24 cellular contexts compared by ENCODE assay signal in genomic region chr19:6222884-6223283, GRCh38. TPM values are rescaled to one million over a fixed set of nuclear protein-coding genes. Genes with fewer than 3 reads are reported as not detected.
DNase-seq lines count a peak whose midpoint lies in the region; ATAC-seq, FAIRE-seq and TF ChIP-seq lines count a peak whose summit lies in the region.
"Had no signal": no experiment of that assay in that cellular context is flagged by ENCODE, and none has a peak within 500 bp of the region (broad histone marks: within the 10 kb centered on the region; RNA-seq: fewer than 3 reads in every experiment).

No MANE protein-coding gene starts in this region.

- H3K36me3 ChIP-seq in right atrium auricular region = peaks cover 38% of the 10 kb centered on the region
- peaks cover 0 to 55% (median 38%) of the 10 kb centered on the region in 9 donors for H3K36me3 ChIP-seq in heart left ventricle
- H3K36me3 ChIP-seq in bronchial epithelial cell (ENCODE audit: control insufficient read depth, insufficient read depth, low read length) = peaks cover 20% of the 10 kb centered on the region
- H3K36me3 ChIP-seq in vagina = peaks cover 0 to 23% of the 10 kb centered on the region in 2 donors
- peaks cover 0 to 31% of the 10 kb centered on the region in 2 experiments for H3K36me3 ChIP-seq in SK-N-SH (replicated peaks in 1 of 2; ENCODE audit: control insufficient read depth in 1 of 2, insufficient read depth in 2 of 2, low read length in 1 of 2)

- intact Hi-C loops in heart left ventricle (cut with DNase I) = loop anchor here in 3 of 10 donors (5.0 to 10.0 kb wide), 2 partner anchors 52 to 54 kb away; partner anchors contain the start of gene MLLT1 (in 3 of the 3)
- intact Hi-C loops in vagina (cut with DNase I) = loop anchor here (5.0 kb wide), 1 partner anchor 74 kb away; no protein-coding TSS in a partner anchor

- H4K20me1 ChIP-seq in SK-N-SH (ENCODE audit: insufficient read depth) = peaks cover 8% of the 10 kb centered on the region; the same call in 1 of the 2 replicates

- H3K9me2 ChIP-seq in SK-N-SH = no peaks in the 10 kb centered on the region

- DNase-seq in right atrium auricular region (ENCODE audit: low spot score) (no peak), heart left ventricle (no peak), bronchial epithelial cell (ENCODE audit: low read depth) (peak; percentile 43), vagina (ENCODE audit: extremely low spot score in 2 of 2) (no peak), SK-N-SH (no peak), urothelium cell line (ENCODE audit: low spot score) (no peak)
- DNase-seq: activated CD4-positive, alpha-beta T cell treated with anti-CD3 and anti-CD28 coated beads, Interleukin-2, amount 10 ng/mL, durations not matched to agents 7 days and 5 days; activated CD8-positive, alpha-beta memory T cell treated with anti-CD3 and anti-CD28 coated beads, Interleukin-2, amount 50 U/mL, for 48 hours; activated effector memory CD4-positive, alpha-beta T cell treated with Interleukin-2 at 50 U/mL for 16 hours; GF-D8; left cardiac atrium; midbrain; MM.1S; NCI-H1436 treated with DMSO at 0.1 percent for 48 hours; NCI-H748 treated with DMSO at 0.1 percent for 48 hours; stimulated activated CD4-positive, alpha-beta T cell treated with anti-CD3 and anti-CD28 coated beads, Interleukin-4, amount 100 ng/mL, for 4 hours had no signal

- no peak overlapping the region for H3K4me3 Mint-ChIP-seq in nephron
- H3K4me3 Mint-ChIP-seq: activated CD4-positive, alpha-beta T cell treated with anti-CD3 and anti-CD28 coated beads, Interleukin-2, amount 10 ng/mL, durations not matched to agents 7 days and 5 days; IgD-negative memory B cell; T-helper 1 cell treated with Interleukin-12 subunit alpha and Interleukin-12 subunit beta and Interleukin-4 antibody, amounts not matched to agents 30 μg/mL and 1 μg/mL, for 36 hours had no signal

- no peak for TF ChIP-seq POLR2A in heart left ventricle (IDR thresholded peaks at IDR 0.05)
- TF ChIP-seq POLR2A in vagina (IDR thresholded peaks at IDR 0.05) = no peak

- 66 to 90% (median 80%) methylated on average over 4 to 18 of the region's 18 CpGs for WGBS in heart left ventricle, 4 donors
- 100% methylated on average over 4 of the region's 18 CpGs for WGBS in SK-N-SH (ENCODE audit: low lambda C conversion rate)

- no peak overlapping the region for H2AFZ ChIP-seq in SK-N-SH (ENCODE audit: low read depth)

- no peak for FAIRE-seq in bronchial epithelial cell (lab: Jason Lieb, UNC)
- no peak for FAIRE-seq in urothelium cell line (lab: Jason Lieb, UNC)

- H3K36me3 Mint-ChIP-seq in nephron (ENCODE audit: low read depth) = peaks cover 4% of the 10 kb centered on the region

- no peak for TF ChIP-seq EP300 in SK-N-SH (IDR thresholded peaks at IDR 0.05; ENCODE audit: borderline replicate concordance in 1 of 2, low read depth in 1 of 2, low read length in 1 of 2)

- CTCF ChIA-PET in SK-N-SH (lab: Yijun Ruan, JAX) = interaction anchor here (1.2 to 1.6 kb wide), 4 partner anchors 16 to 175 kb away, joined by 3 to 8 read pairs (median 5); no protein-coding TSS in a partner anchor

- TF ChIP-seq CTCF in right atrium auricular region (IDR thresholded peaks at IDR 0.05) (no peak), heart left ventricle (IDR thresholded peaks at IDR 0.05) (no peak), bronchial epithelial cell (IDR thresholded peaks at IDR 0.05; ENCODE audit: insufficient read depth, low read length, severe bottlenecking) (no peak), nephron (IDR thresholded peaks at IDR 0.05; ENCODE audit: unreplicated experiment in 3 of 3) (no peak), vagina (IDR thresholded peaks at IDR 0.05) (no peak), SK-N-SH (IDR thresholded peaks at IDR 0.05) (no peak)

- H3K27me3 ChIP-seq in right atrium auricular region (no peaks in the 10 kb centered on the region), heart left ventricle (no peaks in the 10 kb centered on the region), bronchial epithelial cell (ENCODE audit: control insufficient read depth, insufficient read depth, low read length) (no peaks in the 10 kb centered on the region), vagina (no peaks in the 10 kb centered on the region), SK-N-SH (ENCODE audit: insufficient read depth) (no peaks in the 10 kb centered on the region)
- H3K27me3 ChIP-seq: gastroesophageal sphincter, SJSA1 had no signal

- no peak overlapping the region for H3K9ac ChIP-seq in SK-N-SH

- H3K9me3 ChIP-seq in right atrium auricular region = no peaks in the 10 kb centered on the region
- no peaks in the 10 kb centered on the region for H3K9me3 ChIP-seq in heart left ventricle
- H3K9me3 ChIP-seq in vagina = no peaks in the 10 kb centered on the region
- H3K9me3 ChIP-seq in SK-N-SH = no peaks in the 10 kb centered on the region
- H3K9me3 ChIP-seq: gastroesophageal sphincter, SJSA1 had no signal

- H3K27me3 Mint-ChIP-seq in nephron (ENCODE audit: low read depth) = no peaks in the 10 kb centered on the region
- H3K27me3 Mint-ChIP-seq: activated CD4-positive, alpha-beta T cell treated with anti-CD3 and anti-CD28 coated beads, Interleukin-2, amount 10 ng/mL, durations not matched to agents 7 days and 5 days; IgD-negative memory B cell had no signal

- no peak overlapping the region for H3K4me2 ChIP-seq in SK-N-SH

- H3F3A ChIP-seq in SK-N-SH (replicated peaks; ENCODE audit: insufficient read depth) = no peaks in the 10 kb centered on the region

- H3K4me3 ChIP-seq in right atrium auricular region (no peak overlapping the region), heart left ventricle (no peak overlapping the region), bronchial epithelial cell (ENCODE audit: low read depth, low read length) (no peak overlapping the region), vagina (no peak overlapping the region), SK-N-SH (ENCODE audit: low read depth in 2 of 2, low read length in 1 of 2) (no peak overlapping the region)
- H3K4me3 ChIP-seq: gastroesophageal sphincter, SJSA1 had no signal

- H3K27ac ChIP-seq in right atrium auricular region (peak overlapping the region; percentile 43 to 54), heart left ventricle (peak overlapping the region in 2 of 12 donors; percentile 5 to 38), vagina (peak overlapping the region; percentile 0), SK-N-SH (ENCODE audit: low read depth in 2 of 2, low read length in 1 of 2) (peak overlapping the region in 1 of 2 experiments; percentile 14; a peak in 1 of 4 replicates)
- H3K27ac ChIP-seq: epithelial cell of prostate, SJSA1, VCaP had no signal

- no peak for TF ChIP-seq RAD21 in SK-N-SH (IDR thresholded peaks at IDR 0.05; ENCODE audit: low read length)

- peak overlapping the region in 2 of 3 experiments; percentile 40 to 69 for H3K27ac Mint-ChIP-seq in nephron
- H3K27ac Mint-ChIP-seq: activated CD4-positive, alpha-beta T cell treated with anti-CD3 and anti-CD28 coated beads, Interleukin-2, amount 10 ng/mL, durations not matched to agents 7 days and 5 days; IgD-negative memory B cell; T-helper 1 cell treated with Interleukin-12 subunit alpha and Interleukin-12 subunit beta and Interleukin-4 antibody, amounts not matched to agents 30 μg/mL and 1 μg/mL, for 36 hours had no signal

- POLR2A ChIA-PET in SK-N-SH (lab: Yijun Ruan, JAX) = no interaction called here

- ATAC-seq in heart left ventricle (no peak), HG02642 (IDR thresholded peaks at IDR 0.05; ENCODE audit: poor library complexity, unreplicated experiment) (no peak)
- ATAC-seq: gastroesophageal sphincter had no signal

- H3K9me3 Mint-ChIP-seq in nephron = no peaks in the 10 kb centered on the region
- H3K9me3 Mint-ChIP-seq: activated CD4-positive, alpha-beta T cell treated with anti-CD3 and anti-CD28 coated beads, Interleukin-2, amount 10 ng/mL, durations not matched to agents 7 days and 5 days; IgD-negative memory B cell; T-helper 1 cell treated with Interleukin-12 subunit alpha and Interleukin-12 subunit beta and Interleukin-4 antibody, amounts not matched to agents 30 μg/mL and 1 μg/mL, for 36 hours had no signal

- H3K4me1 Mint-ChIP-seq in nephron = peaks cover 40% of the 10 kb centered on the region

- H3K79me2 ChIP-seq in SK-N-SH (ENCODE audit: insufficient read depth) = 0 out of 2 replicates have a peak, but pooled peaks cover 8% of the 10 kb centered on the region

- H3K4me1 ChIP-seq in right atrium auricular region = peaks cover 0 to 68% of the 10 kb centered on the region in 2 donors
- peaks cover 5 to 72% (median 43%) of the 10 kb centered on the region in 12 donors for H3K4me1 ChIP-seq in heart left ventricle
- H3K4me1 ChIP-seq in vagina = peaks cover 55% of the 10 kb centered on the region
- peaks cover 0 to 31% of the 10 kb centered on the region in 2 experiments; a peak in 1 of 4 replicates for H3K4me1 ChIP-seq in SK-N-SH (ENCODE audit: control insufficient read depth in 1 of 2, insufficient read depth in 2 of 2, low read depth in 1 of 2, low read length in 1 of 2)

TF ChIP-seq in SK-N-SH, 30 proteins besides CTCF, POLR2A, EP300 and RAD21 (continues in another document):
- no peak for TF ChIP-seq RXRA (IDR thresholded peaks at IDR 0.05; ENCODE audit: borderline replicate concordance, low read depth)
- TF ChIP-seq POLR2AphosphoS5 (IDR thresholded peaks at IDR 0.05; ENCODE audit: low read depth, low read length) = no peak
- no peak for TF ChIP-seq GATA2 (CRISPR knock-in tag; IDR thresholded peaks at IDR 0.05)
- TF ChIP-seq MXI1 (IDR thresholded peaks at IDR 0.05; ENCODE audit: low read depth, low read length) = no peak
- no peak for TF ChIP-seq FOXJ3 (CRISPR knock-in tag; IDR thresholded peaks at IDR 0.05)
- no peak for TF ChIP-seq NRF1 (IDR thresholded peaks at IDR 0.05; ENCODE audit: low read depth, low read length)
- TF ChIP-seq, protein P1, sequence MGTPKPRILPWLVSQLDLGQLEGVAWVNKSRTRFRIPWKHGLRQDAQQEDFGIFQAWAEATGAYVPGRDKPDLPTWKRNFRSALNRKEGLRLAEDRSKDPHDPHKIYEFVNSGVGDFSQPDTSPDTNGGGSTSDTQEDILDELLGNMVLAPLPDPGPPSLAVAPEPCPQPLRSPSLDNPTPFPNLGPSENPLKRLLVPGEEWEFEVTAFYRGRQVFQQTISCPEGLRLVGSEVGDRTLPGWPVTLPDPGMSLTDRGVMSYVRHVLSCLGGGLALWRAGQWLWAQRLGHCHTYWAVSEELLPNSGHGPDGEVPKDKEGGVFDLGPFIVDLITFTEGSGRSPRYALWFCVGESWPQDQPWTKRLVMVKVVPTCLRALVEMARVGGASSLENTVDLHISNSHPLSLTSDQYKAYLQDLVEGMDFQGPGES (IDR thresholded peaks at IDR 0.05; ENCODE audit: low read depth, low read length) = no peak
- no peak for TF ChIP-seq MEF2A (IDR thresholded peaks at IDR 0.05; ENCODE audit: borderline replicate concordance, low read depth)
- no peak for TF ChIP-seq CHD2 (IDR thresholded peaks at IDR 0.05; ENCODE audit: low read length, partially characterized antibody)
- no peak for TF ChIP-seq FOXM1 (IDR thresholded peaks at IDR 0.05; ENCODE audit: low read depth)

RNA-seq across cellular contexts. Expression of gene MLLT1, which starts 56.9 kb away (rescaled TPM):
- total RNA-seq in right atrium auricular region = 10 to 100 TPM; 21.2 to 36.9 TPM
- 10 to 100 TPM; 21.0 to 45.9 (median 34.9) TPM for total RNA-seq in heart left ventricle
- 10 to 100 TPM; 17.8 to 38.2 TPM for polyA plus RNA-seq in heart left ventricle
- total RNA-seq in bronchial epithelial cell = 2.6 and 2.9 TPM in 2 replicates
- 25.5 TPM for total RNA-seq in vagina
- polyA plus RNA-seq in SK-N-SH (2012; rRNA removed) = 12.7 and 19.0 TPM in 2 replicates
- 7.9 and 13.5 TPM in 2 replicates for polyA plus RNA-seq in SK-N-SH (2012; cell fraction: cytosol; rRNA removed)
- polyA plus RNA-seq in SK-N-SH (2012; cell fraction: nucleus; rRNA removed) = 31.0 and 38.9 TPM in 2 replicates
